ENCODE assay signal across 1 cellular context in the genomic region with DNA sequence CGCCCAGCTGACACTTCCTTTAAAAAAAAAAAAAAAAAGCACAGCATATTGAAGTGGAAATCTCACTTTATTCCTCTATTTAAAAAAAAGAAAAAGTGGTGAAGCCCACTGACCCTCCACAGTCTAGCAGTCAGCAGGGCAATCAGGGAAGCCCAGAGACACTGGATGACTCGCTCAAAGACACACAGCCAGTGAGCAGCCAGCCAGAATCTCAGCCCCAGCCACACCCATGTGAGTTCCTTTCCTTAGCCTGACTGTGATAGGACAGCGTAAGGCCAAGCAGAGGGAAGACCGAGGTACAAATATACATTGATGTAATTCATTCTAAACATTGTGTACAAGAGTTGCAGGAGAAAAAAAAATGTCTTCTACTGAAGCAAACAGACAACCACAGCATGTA.
TF ChIP-seq lines count a peak whose summit lies in the region.

No MANE protein-coding gene starts in this region.

TF ChIP-seq in IMR-90, 13 proteins besides CTCF, POLR2A, EP300 and RAD21:
- no peak for TF ChIP-seq MAFK (IDR thresholded peaks at IDR 0.05; ENCODE audit: low read depth, low read length)
- TF ChIP-seq SMC3 (IDR thresholded peaks at IDR 0.05; ENCODE audit: low read depth, low read length) = no peak
- TF ChIP-seq BHLHE40 (IDR thresholded peaks at IDR 0.05; ENCODE audit: low read depth, low read length) = no peak
- TF ChIP-seq MAZ (IDR thresholded peaks at IDR 0.05; ENCODE audit: borderline replicate concordance, low read depth, low read length) = no peak
- TF ChIP-seq, protein P1, sequence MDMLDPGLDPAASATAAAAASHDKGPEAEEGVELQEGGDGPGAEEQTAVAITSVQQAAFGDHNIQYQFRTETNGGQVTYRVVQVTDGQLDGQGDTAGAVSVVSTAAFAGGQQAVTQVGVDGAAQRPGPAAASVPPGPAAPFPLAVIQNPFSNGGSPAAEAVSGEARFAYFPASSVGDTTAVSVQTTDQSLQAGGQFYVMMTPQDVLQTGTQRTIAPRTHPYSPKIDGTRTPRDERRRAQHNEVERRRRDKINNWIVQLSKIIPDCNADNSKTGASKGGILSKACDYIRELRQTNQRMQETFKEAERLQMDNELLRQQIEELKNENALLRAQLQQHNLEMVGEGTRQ (IDR thresholded peaks at IDR 0.05; ENCODE audit: low read depth, low read length) = no peak
- TF ChIP-seq RCOR1 (IDR thresholded peaks at IDR 0.05; ENCODE audit: insufficient replicate concordance, low read length) = no peak
- TF ChIP-seq NFE2L2 (IDR thresholded peaks at IDR 0.05; ENCODE audit: low read depth, low read length) = no peak
- no peak for TF ChIP-seq CEBPB (IDR thresholded peaks at IDR 0.05; ENCODE audit: low read depth, low read length)
- no peak for TF ChIP-seq CHD1 (IDR thresholded peaks at IDR 0.05; ENCODE audit: low read depth, low read length)
- TF ChIP-seq, protein P2, sequence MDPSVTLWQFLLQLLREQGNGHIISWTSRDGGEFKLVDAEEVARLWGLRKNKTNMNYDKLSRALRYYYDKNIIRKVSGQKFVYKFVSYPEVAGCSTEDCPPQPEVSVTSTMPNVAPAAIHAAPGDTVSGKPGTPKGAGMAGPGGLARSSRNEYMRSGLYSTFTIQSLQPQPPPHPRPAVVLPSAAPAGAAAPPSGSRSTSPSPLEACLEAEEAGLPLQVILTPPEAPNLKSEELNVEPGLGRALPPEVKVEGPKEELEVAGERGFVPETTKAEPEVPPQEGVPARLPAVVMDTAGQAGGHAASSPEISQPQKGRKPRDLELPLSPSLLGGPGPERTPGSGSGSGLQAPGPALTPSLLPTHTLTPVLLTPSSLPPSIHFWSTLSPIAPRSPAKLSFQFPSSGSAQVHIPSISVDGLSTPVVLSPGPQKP (IDR thresholded peaks at IDR 0.05; ENCODE audit: borderline replicate concordance, low read depth, low read length) = no peak
